1 cellular context compared by ENCODE assay signal in genomic region chr10:101217450-101218281, GRCh38.
TF ChIP-seq lines count a peak whose summit lies in the region.

No MANE protein-coding gene starts in this region.

TF ChIP-seq in A549, 52 proteins besides CTCF, POLR2A, EP300 and RAD21 (continued from another document):
- TF ChIP-seq SMC3 (IDR thresholded peaks at IDR 0.05) (peak; percentile 35; the same call in 2 of the 3 replicates), FOSL2 (IDR thresholded peaks at IDR 0.05) (no peak), FOSL2 (CRISPR knock-in tag; IDR thresholded peaks at IDR 0.05) (no peak), TP53 (CRISPR knock-in tag; IDR thresholded peaks at IDR 0.05) (no peak), KDM1A (IDR thresholded peaks at IDR 0.05; ENCODE audit: low read depth) (no peak), RFX5 (IDR thresholded peaks at IDR 0.05) (peak; percentile 88), RNF2 (IDR thresholded peaks at IDR 0.05; ENCODE audit: borderline replicate concordance, low read depth) (no peak)
